Comparison of ENCODE assay signal across 1 cellular context in genomic region chr15:29687204-29687768, GRCh38.
TF ChIP-seq lines count a peak whose summit lies in the region.

No MANE protein-coding gene starts in this region.

TF ChIP-seq in HepG2, 621 proteins besides CTCF, POLR2A, EP300 and RAD21:
- TF ChIP-seq U2AF1 (optimal IDR thresholded peaks at IDR 0.05; ENCODE audit: low read depth, low read length) (no peak), ZNF687 (CRISPR knock-in tag; IDR thresholded peaks at IDR 0.05) (0 out of 2 replicates have a peak, but pooled peaks have one; percentile 23), GPBP1L1 (CRISPR knock-in tag; IDR thresholded peaks at IDR 0.05) (no peak), HNRNPL (IDR thresholded peaks at IDR 0.05; ENCODE audit: low read depth, low read length) (peak; percentile 72; the same call in 1 of the 2 replicates), REXO4 (CRISPR knock-in tag; IDR thresholded peaks at IDR 0.05; ENCODE audit: borderline replicate concordance) (no peak), HCFC1 (IDR thresholded peaks at IDR 0.05; ENCODE audit: low read depth, low read length) (no peak), ZNF598 (CRISPR knock-in tag; IDR thresholded peaks at IDR 0.05; ENCODE audit: borderline replicate concordance) (no peak), DMTF1 (CRISPR knock-in tag; IDR thresholded peaks at IDR 0.05) (no peak), MTF1 (CRISPR knock-in tag; IDR thresholded peaks at IDR 0.05) (no peak)
